ENCODE assay signal across 14 cellular contexts in the genomic region with DNA sequence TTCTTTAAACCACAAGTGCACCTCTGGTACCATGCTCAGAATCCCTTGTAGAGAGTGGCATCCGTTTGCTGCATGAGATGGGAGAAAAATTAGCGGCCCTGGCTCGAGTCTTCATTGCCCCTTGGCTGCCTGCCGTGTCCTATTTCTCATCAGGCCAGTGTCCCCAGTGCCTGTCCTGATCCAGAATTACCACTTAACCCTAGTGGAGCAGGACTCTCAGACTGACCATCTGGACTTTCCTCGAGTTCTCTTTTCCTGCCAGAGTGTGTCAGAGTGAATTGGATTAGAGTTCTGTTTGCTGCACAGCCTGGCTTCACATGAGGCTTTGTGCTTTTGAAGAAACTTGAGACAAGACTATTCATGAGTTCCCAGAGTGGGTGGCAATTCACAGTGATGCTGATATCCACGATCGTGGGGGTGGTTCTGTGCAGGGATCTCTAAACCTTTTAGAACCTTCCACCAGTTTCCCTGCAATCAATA.
A peak's percentile ranks its signal among the peaks of the same experiment; 100 is the strongest.
DNase-seq lines count a peak whose midpoint lies in the region; ATAC-seq and TF ChIP-seq lines count a peak whose summit lies in the region.
"Had no signal": no experiment of that assay in that cellular context is flagged by ENCODE, and none has a peak within 500 bp of the region (broad histone marks: within the 10 kb centered on the region; RNA-seq: fewer than 3 reads in every experiment).

No MANE protein-coding gene starts in this region.

- no peak for TF ChIP-seq CTCF in cardiac muscle cell (IDR thresholded peaks at IDR 0.05; ENCODE audit: low read depth, low read length)
- TF ChIP-seq CTCF in neural crest cell (conservative IDR thresholded peaks at IDR 0.05) = no peak

- H3K27ac Mint-ChIP-seq in neural crest cell (ENCODE audit: unreplicated experiment) = peak overlapping the region; percentile 17
- no peak overlapping the region for H3K27ac Mint-ChIP-seq in activated T-helper 2 cell treated with anti-CD3 and anti-CD28 coated beads, Interferon-gamma antibody, Interleukin-2, Interleukin-4, amounts not matched to agents 10 μg/mL and 5 μg/mL and 100 μg/mL, durations not matched to agents 14 hours and 24 hours and 36 hours
- H3K27ac Mint-ChIP-seq: activated CD8-positive, alpha-beta T cell treated with anti-CD3 and anti-CD28 coated beads, Interleukin-2, amount 10 ng/mL, durations not matched to agents 7 days and 5 days; natural killer cell had no signal

- H3K9ac ChIP-seq in adipocyte (ENCODE audit: low read length) = peak overlapping the region; percentile 4

- H3K36me3 ChIP-seq in adipocyte (ENCODE audit: control insufficient read depth, insufficient read depth, low read length, severe bottlenecking) (peaks cover 54% of the 10 kb centered on the region), cardiac muscle cell (no peaks in the 10 kb centered on the region)
- H3K36me3 ChIP-seq: adrenal gland, tibial nerve had no signal

- intact Hi-C loops in activated T-helper 2 cell treated with anti-CD3 and anti-CD28 coated beads, Interferon-gamma antibody, Interleukin-2, Interleukin-4, amounts not matched to agents 10 μg/mL and 5 μg/mL and 100 μg/mL, durations not matched to agents 14 hours and 24 hours and 36 hours (cut with micrococcal nuclease) = no loop called here

- H3K4me3 Mint-ChIP-seq in neural crest cell = no peak overlapping the region
- no peak overlapping the region for H3K4me3 Mint-ChIP-seq in activated T-helper 2 cell treated with anti-CD3 and anti-CD28 coated beads, Interferon-gamma antibody, Interleukin-2, Interleukin-4, amounts not matched to agents 10 μg/mL and 5 μg/mL and 100 μg/mL, durations not matched to agents 14 hours and 24 hours and 36 hours (ENCODE audit: low read depth)
- H3K4me3 Mint-ChIP-seq: activated CD8-positive, alpha-beta T cell treated with anti-CD3 and anti-CD28 coated beads, Interleukin-2, amount 10 ng/mL, durations not matched to agents 7 days and 5 days; natural killer cell had no signal

- peak; percentile 45 for DNase-seq in AG08395 (ENCODE audit: low spot score)
- DNase-seq in adipocyte (ENCODE audit: low read depth) = peak; percentile 69
- DNase-seq in cardiac muscle cell (ENCODE audit: low read depth in 1 of 2, low spot score in 1 of 2) = peak in 1 of 2 donors; percentile 61
- no peak for DNase-seq in neural crest cell (ENCODE audit: low read depth, low spot score)
- DNase-seq in activated gamma-delta T cell treated with Interleukin-2 at 50 U/mL for 16 hours = no peak
- no peak for DNase-seq in NAMALWA (ENCODE audit: low spot score)
- no peak for DNase-seq in activated T-helper 2 cell treated with anti-CD3 and anti-CD28 coated beads, Interferon-gamma antibody, Interleukin-2, Interleukin-4, amounts not matched to agents 10 μg/mL and 5 μg/mL and 100 μg/mL, durations not matched to agents 14 hours and 24 hours and 36 hours (ENCODE audit: low spot score)
- DNase-seq: activated CD8-positive, alpha-beta T cell treated with anti-CD3 and anti-CD28 coated beads, Interleukin-2, amount 10 ng/mL, durations not matched to agents 7 days and 5 days; natural killer cell; NCI-H2227 treated with DMSO at 0.1 percent for 48 hours had no signal

- H3K4me1 ChIP-seq in adipocyte (ENCODE audit: control insufficient read depth, insufficient read depth, low read length) (peaks cover 38% of the 10 kb centered on the region), cardiac muscle cell (ENCODE audit: low read depth) (peaks cover 15% of the 10 kb centered on the region)

- ATAC-seq in HG02571 (IDR thresholded peaks at IDR 0.05; ENCODE audit: unreplicated experiment) = no peak
- ATAC-seq: activated CD8-positive, alpha-beta T cell treated with anti-CD3 and anti-CD28 coated beads, Interleukin-2, amount 10 ng/mL, durations not matched to agents 7 days and 5 days; natural killer cell had no signal

- no peaks in the 10 kb centered on the region for H3K27me3 Mint-ChIP-seq in neural crest cell (ENCODE audit: low read depth)
- H3K27me3 Mint-ChIP-seq in activated T-helper 2 cell treated with anti-CD3 and anti-CD28 coated beads, Interferon-gamma antibody, Interleukin-2, Interleukin-4, amounts not matched to agents 10 μg/mL and 5 μg/mL and 100 μg/mL, durations not matched to agents 14 hours and 24 hours and 36 hours (ENCODE audit: low read depth) = no peaks in the 10 kb centered on the region
- H3K27me3 Mint-ChIP-seq: IgD-negative memory B cell had no signal

- H3K27me3 ChIP-seq in adipocyte (replicated peaks; ENCODE audit: control insufficient read depth, insufficient read depth, low read length) (no peaks in the 10 kb centered on the region), cardiac muscle cell (no peaks in the 10 kb centered on the region)
- H3K27me3 ChIP-seq: adrenal gland, tibial nerve had no signal

- H3K36me3 Mint-ChIP-seq in neural crest cell (ENCODE audit: low read depth) = no peaks in the 10 kb centered on the region
- peaks cover 34% of the 10 kb centered on the region for H3K36me3 Mint-ChIP-seq in activated T-helper 2 cell treated with anti-CD3 and anti-CD28 coated beads, Interferon-gamma antibody, Interleukin-2, Interleukin-4, amounts not matched to agents 10 μg/mL and 5 μg/mL and 100 μg/mL, durations not matched to agents 14 hours and 24 hours and 36 hours (ENCODE audit: low read depth)
- H3K36me3 Mint-ChIP-seq: natural killer cell had no signal

- H3K27ac ChIP-seq in cardiac muscle cell = peak overlapping the region; percentile 2

- H3K4me3 ChIP-seq in adipocyte (ENCODE audit: low read length) (peak overlapping the region; percentile 64), cardiac muscle cell (no peak overlapping the region)
- H3K4me3 ChIP-seq: adrenal gland, tibial nerve had no signal

- peaks cover 52% of the 10 kb centered on the region for H3K4me1 Mint-ChIP-seq in neural crest cell
- peaks cover 22% of the 10 kb centered on the region for H3K4me1 Mint-ChIP-seq in activated T-helper 2 cell treated with anti-CD3 and anti-CD28 coated beads, Interferon-gamma antibody, Interleukin-2, Interleukin-4, amounts not matched to agents 10 μg/mL and 5 μg/mL and 100 μg/mL, durations not matched to agents 14 hours and 24 hours and 36 hours (ENCODE audit: low read depth)
- H3K4me1 Mint-ChIP-seq: natural killer cell had no signal

- no peaks in the 10 kb centered on the region for H3K9me3 Mint-ChIP-seq in neural crest cell
- no peaks in the 10 kb centered on the region for H3K9me3 Mint-ChIP-seq in activated T-helper 2 cell treated with anti-CD3 and anti-CD28 coated beads, Interferon-gamma antibody, Interleukin-2, Interleukin-4, amounts not matched to agents 10 μg/mL and 5 μg/mL and 100 μg/mL, durations not matched to agents 14 hours and 24 hours and 36 hours
- H3K9me3 Mint-ChIP-seq: IgD-negative memory B cell, natural killer cell had no signal

- H3K9me3 ChIP-seq in adipocyte (ENCODE audit: control insufficient read depth, low read length) (no peaks in the 10 kb centered on the region), cardiac muscle cell (ENCODE audit: low read depth) (no peaks in the 10 kb centered on the region)
- H3K9me3 ChIP-seq: adrenal gland, tibial nerve had no signal

Comparison
In these comparisons a context has a peak if more than half of its experiments do, and no peak if none do; other contexts are left out.
1. DNase-seq: peak in AG08395 (single experiment) and adipocyte (single experiment); none in neural crest cell (single experiment), activated gamma-delta T cell treated with Interleukin-2 at 50 U/mL for 16 hours (single experiment), NAMALWA (single experiment) and activated T-helper 2 cell treated with anti-CD3 and anti-CD28 coated beads, Interferon-gamma antibody, Interleukin-2, Interleukin-4, amounts not matched to agents 10 μg/mL and 5 μg/mL and 100 μg/mL, durations not matched to agents 14 hours and 24 hours and 36 hours (single experiment).